In genomic region chr22:37101311-37102063, GRCh38 we compare ENCODE assay signal across 1 cellular context.
TF ChIP-seq lines count a peak whose summit lies in the region.

No MANE protein-coding gene starts in this region.

TF ChIP-seq in K562, 482 proteins besides CTCF, POLR2A, EP300 and RAD21:
- TF ChIP-seq ZNF263 (CRISPR knock-in tag; IDR thresholded peaks at IDR 0.05; ENCODE audit: borderline replicate concordance) (0 out of 2 replicates have a peak, but pooled peaks have one; percentile 50), BHLHE40 (IDR thresholded peaks at IDR 0.05; ENCODE audit: low read length) (no peak), MBD2 (IDR thresholded peaks at IDR 0.05; ENCODE audit: borderline replicate concordance, low read depth) (no peak), ADNP (tag; IDR thresholded peaks at IDR 0.05) (no peak), EZH2 (IDR thresholded peaks at IDR 0.05; ENCODE audit: borderline replicate concordance, low read depth, low read length) (no peak), SMAD3 (CRISPR knock-in tag; conservative IDR thresholded peaks at IDR 0.05) (no peak), USF2 (CRISPR knock-in tag; IDR thresholded peaks at IDR 0.05) (no peak)
